ENCODE assay signal across 28 cellular contexts in genomic region chr10:17356820-17357219, GRCh38.
"Had no signal": no experiment of that assay in that cellular context is flagged by ENCODE, and none has a peak within 500 bp of the region (broad histone marks: within the 10 kb centered on the region; RNA-seq: fewer than 3 reads in every experiment).

No MANE protein-coding gene starts in this region.

- H3K4me3 ChIP-seq: left lung, lower lobe of right lung, neural progenitor cell, right atrium auricular region, right lobe of liver, smooth muscle cell, tibial nerve, uterus had no signal

- H3K4me1 ChIP-seq: left lung, lower lobe of right lung, neural progenitor cell, parathyroid adenoma, right atrium auricular region, right lobe of liver, tibial nerve, uterus had no signal

- H3K4me2 ChIP-seq: neural progenitor cell, smooth muscle cell had no signal

- H3K79me2 ChIP-seq: parathyroid adenoma had no signal

- H3K27ac ChIP-seq: left lung, lower lobe of right lung, neural progenitor cell, neutrophil, parathyroid adenoma, right atrium auricular region, right lobe of liver, tibial nerve, uterus had no signal

- H2AFZ ChIP-seq: neural progenitor cell, parathyroid adenoma had no signal

- ATAC-seq: left colon; left lung; lower lobe of right lung; natural killer cell; right lobe of liver; stimulated activated memory B cell treated with anti-CD40 and anti-IgM and Interleukin-4, amounts not matched to agents 10 μg/mL and 1 μg/mL and 100 μg/mL, for 72 hours; stimulated activated naive CD8-positive, alpha-beta T cell treated with anti-CD3 and anti-CD28 coated beads, Interleukin-15, amount 100 ng/mL, for 72 hours had no signal

- H3K27me3 ChIP-seq: left lung, neural progenitor cell, neutrophil, right atrium auricular region, right lobe of liver, tibial nerve, uterus had no signal

- H3K36me3 ChIP-seq: left lung, lower lobe of right lung, neural progenitor cell, neutrophil, right atrium auricular region, right lobe of liver, tibial nerve, uterus had no signal

- H3K9me3 ChIP-seq: left lung, lower lobe of right lung, neutrophil, right atrium auricular region, right lobe of liver, tibial nerve, uterus had no signal

- DNase-seq: hypothalamus; immature natural killer cell; kidney; left colon; left lung; lower lobe of right lung; mammary epithelial cell; mesenchymal stem cell; naive B cell; natural killer cell; nephron progenitor cell; occipital lobe; right lobe of liver; stimulated activated CD4-positive, alpha-beta T cell treated with anti-CD3 and anti-CD28 coated beads, Interleukin-1b, Interleukin-23, amount 100 ng/mL, for 48 hours; stimulated activated CD4-positive, alpha-beta T cell treated with anti-CD3 and anti-CD28 coated beads, Interleukin-2, amount 100 ng/mL, for 48 hours; stimulated activated CD4-positive, alpha-beta T cell treated with anti-CD3 and anti-CD28 coated beads, Interleukin-4, amount 100 ng/mL, for 4 hours; stimulated activated CD8-positive, alpha-beta memory T cell treated with anti-CD3 and anti-CD28 coated beads, Interleukin-4, amount 100 ng/mL, for 48 hours; stimulated activated naive CD4-positive, alpha-beta T cell treated with Interleukin-2 at 50 U/mL for 16 hours; stimulated activated naive CD8-positive, alpha-beta T cell treated with anti-CD3 and anti-CD28 coated beads, Interleukin-15, amount 100 ng/mL, for 72 hours; substantia nigra; uterus had no signal
